8 cellular contexts compared by ENCODE assay signal in genomic region chr21:42002421-42002958, GRCh38. TPM values are rescaled to one million over a fixed set of nuclear protein-coding genes. Genes with fewer than 3 reads are reported as not detected.
DNase-seq lines count a peak whose midpoint lies in the region; ATAC-seq, FAIRE-seq and TF ChIP-seq lines count a peak whose summit lies in the region.

No MANE protein-coding gene starts in this region.

- FAIRE-seq in bronchial epithelial cell (lab: Jason Lieb, UNC), result no peak

- H3K4me3 ChIP-seq in GM06990 (replicated peaks; ENCODE audit: low read depth, low read length) (peak overlapping the region; percentile 19), bronchial epithelial cell (ENCODE audit: low read depth, low read length) (no peak overlapping the region), HAP-1 (no peak overlapping the region)

- no peaks in the 10 kb centered on the region for H3K27me3 ChIP-seq in GM06990 (replicated peaks; ENCODE audit: control insufficient read depth, insufficient read depth, low read length)
- no peaks in the 10 kb centered on the region for H3K27me3 ChIP-seq in bronchial epithelial cell (ENCODE audit: control insufficient read depth, insufficient read depth, low read length)
- H3K27me3 ChIP-seq in HAP-1 (ENCODE audit: low read depth), result no peaks in the 10 kb centered on the region

- peaks cover 4% of the 10 kb centered on the region for H3K36me3 ChIP-seq in GM06990 (ENCODE audit: control insufficient read depth, insufficient read depth, low read length)
- peaks cover 2% of the 10 kb centered on the region for H3K36me3 ChIP-seq in bronchial epithelial cell (ENCODE audit: control insufficient read depth, insufficient read depth, low read length)
- peaks cover 14% of the 10 kb centered on the region for H3K36me3 ChIP-seq in HAP-1 (replicated peaks)

- intact Hi-C loops in cardiac septum (cut with DNase I), result no loop called here

- in situ Hi-C loops in HAP-1 (cut with MboI; ENCODE audit: low sequenced_read_pairs), result no loop called here

- no peak for TF ChIP-seq CTCF in GM06990 (IDR thresholded peaks at IDR 0.05; ENCODE audit: insufficient read depth, low read length, poor library complexity, severe bottlenecking)
- no peak for TF ChIP-seq CTCF in bronchial epithelial cell (IDR thresholded peaks at IDR 0.05; ENCODE audit: insufficient read depth, low read length, severe bottlenecking)

- no peaks in the 10 kb centered on the region for H3K9me3 ChIP-seq in HAP-1

- DNase-seq in GM06990 (ENCODE audit: extremely low read depth, insufficient read length), result peak; percentile 76
- peak; percentile 23 for DNase-seq in T-helper 22 cell (ENCODE audit: low read depth)
- peak; percentile 8 for DNase-seq in bronchial epithelial cell (ENCODE audit: low read depth)
- peak; percentile 86 for DNase-seq in stimulated activated CD4-positive, alpha-beta T cell treated with anti-CD3 and anti-CD28 coated beads, Interleukin-4, amount 100 ng/mL, for 24 hours
- DNase-seq in HAP-1 (ENCODE audit: low spot score in 2 of 2), result no peak
- DNase-seq in cardiac septum (ENCODE audit: low spot score), result no peak
- DNase-seq in NCI-H2107 treated with DMSO at 0.1 percent for 48 hours (lab: John Stamatoyannopoulos, UW; ENCODE audit: unreplicated experiment), result no peak

- no peaks in the 10 kb centered on the region for H3K4me1 ChIP-seq in HAP-1

- peak; percentile 72 for ATAC-seq in HG02571 (IDR thresholded peaks at IDR 0.05; ENCODE audit: unreplicated experiment)

RNA-seq across cellular contexts. Expression of gene ZBTB21, which starts 7.7 kb away (rescaled TPM):
- total RNA-seq in bronchial epithelial cell (6.6 and 12.5 TPM in 2 replicates), cardiac septum (7.8 TPM)

RNA-seq across cellular contexts. Expression of gene C2CD2, which starts 48.7 kb away (rescaled TPM):
- total RNA-seq in bronchial epithelial cell, result 6.6 and 16.6 TPM in 2 replicates
- total RNA-seq in cardiac septum, result 7.7 TPM

Comparison
In these comparisons a context has a peak if more than half of its experiments do, and no peak if none do; other contexts are left out.
1. DNase-seq: peak in GM06990 (single experiment), T-helper 22 cell (single experiment), bronchial epithelial cell (single experiment) and stimulated activated CD4-positive, alpha-beta T cell treated with anti-CD3 and anti-CD28 coated beads, Interleukin-4, amount 100 ng/mL, for 24 hours (single experiment); none in HAP-1 (0 of 2), cardiac septum (single experiment) and NCI-H2107 treated with DMSO at 0.1 percent for 48 hours (single experiment).